28 cellular contexts compared by ENCODE assay signal in the genomic region with DNA sequence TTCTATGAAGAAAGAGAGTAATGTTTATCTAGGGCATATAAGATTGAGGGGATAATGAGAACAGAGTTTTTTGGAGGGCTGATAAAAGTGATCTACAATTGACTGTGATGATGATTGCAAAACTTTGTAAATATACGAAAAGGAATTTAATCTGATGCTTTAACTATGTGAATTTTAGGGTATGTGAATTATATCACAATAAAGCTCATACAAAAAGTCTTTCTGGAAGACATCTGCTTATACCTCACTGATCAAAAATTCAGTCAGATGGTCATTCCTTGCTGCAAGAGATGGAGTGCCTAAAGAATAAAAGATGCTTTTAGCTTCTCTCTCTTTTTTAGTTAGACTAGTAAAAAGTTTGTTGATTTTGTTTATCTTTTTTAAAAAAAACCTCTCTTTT.
"Had no signal": no experiment of that assay in that cellular context is flagged by ENCODE, and none has a peak within 500 bp of the region (broad histone marks: within the 10 kb centered on the region; RNA-seq: fewer than 3 reads in every experiment).

No MANE protein-coding gene starts in this region.

- H3K4me1 ChIP-seq: left lung, lower lobe of right lung, parathyroid adenoma, testis had no signal

- H3K79me2 ChIP-seq: parathyroid adenoma had no signal

- ATAC-seq: lower lobe of right lung; naive thymus-derived CD8-positive, alpha-beta T cell; right cardiac atrium; stimulated activated naive CD8-positive, alpha-beta T cell treated with anti-CD3 and anti-CD28 coated beads, Interleukin-15, Interleukin-2, amounts not matched to agents 100 U/mL and 50 U/mL, for 24 hours had no signal

- H3K27ac Mint-ChIP-seq: activated CD4-positive, alpha-beta memory T cell treated with anti-CD3 and anti-CD28 coated beads, Interleukin-2, amount 10 ng/mL, durations not matched to agents 7 days and 5 days; activated CD4-positive, alpha-beta T cell treated with anti-CD3 and anti-CD28 coated beads, Interleukin-2, amount 10 ng/mL, durations not matched to agents 7 days and 5 days; activated naive CD4-positive, alpha-beta T cell treated with anti-CD3 and anti-CD28 coated beads, Interleukin-2, amount 10 ng/mL, durations not matched to agents 7 days and 5 days; activated naive CD8-positive, alpha-beta T cell treated with anti-CD3 and anti-CD28 coated beads, Interleukin-2, amount 10 ng/mL, durations not matched to agents 7 days and 5 days; activated T-cell treated with anti-CD3 and anti-CD28 coated beads, Interleukin-2, amount 50 U/mL, for 24 hours; endodermal cell; T-helper 1 cell treated with Interleukin-12 subunit alpha and Interleukin-12 subunit beta and Interleukin-4 antibody, amounts not matched to agents 30 μg/mL and 1 μg/mL, for 36 hours had no signal

- H3K4me3 ChIP-seq: esophagus squamous epithelium, heart right ventricle, left lung, lower lobe of right lung, testis had no signal

- H3K4me1 Mint-ChIP-seq: activated CD4-positive, alpha-beta memory T cell treated with anti-CD3 and anti-CD28 coated beads, Interleukin-2, amount 10 ng/mL, durations not matched to agents 7 days and 5 days; activated CD4-positive, alpha-beta T cell treated with anti-CD3 and anti-CD28 coated beads, Interleukin-2, amount 10 ng/mL, durations not matched to agents 7 days and 5 days; activated naive CD4-positive, alpha-beta T cell treated with anti-CD3 and anti-CD28 coated beads, Interleukin-2, amount 10 ng/mL, durations not matched to agents 7 days and 5 days; activated naive CD8-positive, alpha-beta T cell treated with anti-CD3 and anti-CD28 coated beads, Interleukin-2, amount 10 ng/mL, durations not matched to agents 7 days and 5 days; endodermal cell; naive thymus-derived CD8-positive, alpha-beta T cell; neural crest cell had no signal

- H3K27me3 Mint-ChIP-seq: activated CD4-positive, alpha-beta T cell treated with anti-CD3 and anti-CD28 coated beads, Interleukin-2, amount 10 ng/mL, durations not matched to agents 7 days and 5 days; activated naive CD4-positive, alpha-beta T cell treated with anti-CD3 and anti-CD28 coated beads, Interleukin-2, amount 10 ng/mL, durations not matched to agents 7 days and 5 days had no signal

- H3K9me3 ChIP-seq: esophagus squamous epithelium, heart right ventricle, left lung, lower lobe of right lung, testis had no signal

- H3K36me3 Mint-ChIP-seq: activated naive CD4-positive, alpha-beta T cell treated with anti-CD3 and anti-CD28 coated beads, Interleukin-2, amount 10 ng/mL, durations not matched to agents 7 days and 5 days; activated naive CD8-positive, alpha-beta T cell treated with anti-CD3 and anti-CD28 coated beads, Interleukin-2, amount 10 ng/mL, durations not matched to agents 7 days and 5 days; naive thymus-derived CD8-positive, alpha-beta T cell had no signal

- DNase-seq: activated CD4-positive, alpha-beta memory T cell treated with anti-CD3 and anti-CD28 coated beads, Interleukin-2, amount 10 ng/mL, durations not matched to agents 7 days and 5 days; activated CD4-positive, alpha-beta T cell treated with anti-CD3 and anti-CD28 coated beads for 1 hour; activated CD4-positive, alpha-beta T cell treated with anti-CD3 and anti-CD28 coated beads, Interleukin-2, amount 10 ng/mL, durations not matched to agents 7 days and 5 days; activated CD8-positive, alpha-beta memory T cell treated with anti-CD3 and anti-CD28 coated beads, Interleukin-2, amount 50 U/mL, for 48 hours; activated gamma-delta T cell; activated naive CD4-positive, alpha-beta T cell treated with anti-CD3 and anti-CD28 coated beads, Interleukin-2, amount 10 ng/mL, durations not matched to agents 7 days and 5 days; activated naive CD8-positive, alpha-beta T cell treated with anti-CD3 and anti-CD28 coated beads, Interleukin-2, amount 10 ng/mL, durations not matched to agents 7 days and 5 days; activated T-cell treated with anti-CD3 and anti-CD28 coated beads, Interleukin-2, amount 50 U/mL, for 24 hours; amniotic stem cell; caudate nucleus; cortex of kidney; endodermal cell; esophagus squamous epithelium; heart right ventricle; left lung; lower lobe of right lung; naive thymus-derived CD8-positive, alpha-beta T cell; nucleus accumbens; right cardiac atrium; stimulated activated CD4-positive, alpha-beta T cell treated with anti-CD3 and anti-CD28 coated beads, Interleukin-2, amount 100 ng/mL, for 48 hours; stimulated activated naive CD8-positive, alpha-beta T cell treated with anti-CD3 and anti-CD28 coated beads, Interleukin-15, Interleukin-2, amounts not matched to agents 100 U/mL and 50 U/mL, for 24 hours; SW 1271; T-helper 9 cell; testis had no signal

- H3K4me3 Mint-ChIP-seq: activated CD4-positive, alpha-beta memory T cell treated with anti-CD3 and anti-CD28 coated beads, Interleukin-2, amount 10 ng/mL, durations not matched to agents 7 days and 5 days; activated CD4-positive, alpha-beta T cell treated with anti-CD3 and anti-CD28 coated beads, Interleukin-2, amount 10 ng/mL, durations not matched to agents 7 days and 5 days; activated naive CD4-positive, alpha-beta T cell treated with anti-CD3 and anti-CD28 coated beads, Interleukin-2, amount 10 ng/mL, durations not matched to agents 7 days and 5 days; activated naive CD8-positive, alpha-beta T cell treated with anti-CD3 and anti-CD28 coated beads, Interleukin-2, amount 10 ng/mL, durations not matched to agents 7 days and 5 days; activated T-cell treated with anti-CD3 and anti-CD28 coated beads, Interleukin-2, amount 50 U/mL, for 24 hours; endodermal cell; naive thymus-derived CD8-positive, alpha-beta T cell; neural crest cell; T-helper 1 cell treated with Interleukin-12 subunit alpha and Interleukin-12 subunit beta and Interleukin-4 antibody, amounts not matched to agents 30 μg/mL and 1 μg/mL, for 36 hours had no signal

- H3K27ac ChIP-seq: epithelial cell of prostate, esophagus squamous epithelium, heart right ventricle, left lung, lower lobe of right lung, parathyroid adenoma, testis had no signal

- H3K9me3 Mint-ChIP-seq: activated CD4-positive, alpha-beta memory T cell treated with anti-CD3 and anti-CD28 coated beads, Interleukin-2, amount 10 ng/mL, durations not matched to agents 7 days and 5 days; activated CD4-positive, alpha-beta T cell treated with anti-CD3 and anti-CD28 coated beads, Interleukin-2, amount 10 ng/mL, durations not matched to agents 7 days and 5 days; activated naive CD4-positive, alpha-beta T cell treated with anti-CD3 and anti-CD28 coated beads, Interleukin-2, amount 10 ng/mL, durations not matched to agents 7 days and 5 days; activated naive CD8-positive, alpha-beta T cell treated with anti-CD3 and anti-CD28 coated beads, Interleukin-2, amount 10 ng/mL, durations not matched to agents 7 days and 5 days; activated T-cell treated with anti-CD3 and anti-CD28 coated beads, Interleukin-2, amount 50 U/mL, for 24 hours; endodermal cell; naive thymus-derived CD8-positive, alpha-beta T cell; T-helper 1 cell treated with Interleukin-12 subunit alpha and Interleukin-12 subunit beta and Interleukin-4 antibody, amounts not matched to agents 30 μg/mL and 1 μg/mL, for 36 hours had no signal

- H3K36me3 ChIP-seq: esophagus squamous epithelium, heart right ventricle, left lung, lower lobe of right lung had no signal

- H3K9ac ChIP-seq: parathyroid adenoma had no signal

- H3K27me3 ChIP-seq: esophagus squamous epithelium, heart right ventricle, left lung, testis had no signal

- H2AFZ ChIP-seq: parathyroid adenoma had no signal
